In the genomic region with DNA sequence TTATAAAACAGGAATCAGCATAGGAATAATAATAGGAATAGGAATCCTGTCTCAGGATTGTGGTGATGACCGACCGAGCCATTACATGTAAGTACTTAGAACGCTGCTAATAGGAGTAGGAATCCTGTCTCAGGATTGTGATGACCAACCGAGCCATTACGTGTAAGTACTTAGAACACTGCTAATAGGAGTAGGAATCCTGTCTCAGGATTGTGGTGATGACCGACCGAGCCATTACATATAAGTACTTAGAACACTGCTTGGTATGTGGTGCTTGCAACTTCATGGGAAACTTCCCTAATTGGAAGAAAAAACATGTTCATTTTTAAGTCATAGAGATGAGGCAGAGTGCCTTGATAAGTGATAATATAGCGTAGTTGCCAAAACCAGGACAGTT, we compare ENCODE assay signal across 20 cellular contexts. TPM values are rescaled to one million over a fixed set of nuclear protein-coding genes. Genes with fewer than 3 reads are reported as not detected.
DNase-seq lines count a peak whose midpoint lies in the region; ATAC-seq and TF ChIP-seq lines count a peak whose summit lies in the region.
"Had no signal": no experiment of that assay in that cellular context is flagged by ENCODE, and none has a peak within 500 bp of the region (broad histone marks: within the 10 kb centered on the region; RNA-seq: fewer than 3 reads in every experiment).

No MANE protein-coding gene starts in this region.

- H2BK5ac ChIP-seq in mesenchymal stem cell (ENCODE audit: low read depth, low read length, poor library complexity, severe bottlenecking) = no peak overlapping the region

- ATAC-seq in HG03439 (IDR thresholded peaks at IDR 0.05; ENCODE audit: unreplicated experiment) = no peak
- ATAC-seq: stimulated activated naive CD8-positive, alpha-beta T cell treated with anti-CD3 and anti-CD28 coated beads, Interleukin-15, amount 100 ng/mL, for 72 hours had no signal

- H3K36me3 ChIP-seq in esophagus muscularis mucosa (peaks cover 0 to 16% (median 8%) of the 10 kb centered on the region in 4 donors), sigmoid colon (no peaks in the 10 kb centered on the region), mesenchymal stem cell (ENCODE audit: control insufficient read depth in 1 of 2, insufficient read depth in 2 of 2, low read depth in 1 of 2, low read length in 2 of 2) (peaks cover 29 to 59% of the 10 kb centered on the region in 2 experiments)
- H3K36me3 ChIP-seq: neutrophil, tibial artery had no signal

- DNase-seq in DMS79 treated with DMSO at 0.1 percent for 48 hours (lab: John Stamatoyannopoulos, UW) (peak; percentile 10), DMS79 (lab: John Stamatoyannopoulos, UW) (no peak), NCI-H69 (lab: John Stamatoyannopoulos, UW) (peak; percentile 55), esophagus muscularis mucosa (ENCODE audit: extremely low spot score) (no peak), sigmoid colon (no peak), NOMO-1 treated with dmso at 0.1 percent for 144 hours (lab: John Stamatoyannopoulos, UW; ENCODE audit: unreplicated experiment) (no peak), mesenchymal stem cell (no peak)
- DNase-seq: activated CD4-positive, alpha-beta T cell treated with anti-CD3 and anti-CD28 coated beads for 1 hour; activated naive CD8-positive, alpha-beta T cell treated with anti-CD3 and anti-CD28 coated beads, Interleukin-2, amount 10 ng/mL, durations not matched to agents 7 days and 5 days; glutamatergic neuron; NCI-H1417 treated with DMSO at 0.1 percent for 48 hours; NCI-H526; Right ventricle myocardium superior; spleen; stimulated activated CD4-positive, alpha-beta T cell treated with anti-CD3 and anti-CD28 coated beads, Interleukin-4, amount 100 ng/mL, for 24 hours; stimulated activated naive CD8-positive, alpha-beta T cell treated with anti-CD3 and anti-CD28 coated beads, Interleukin-15, amount 100 ng/mL, for 72 hours; tibial artery had no signal

- no peaks in the 10 kb centered on the region for H3K9me3 ChIP-seq in esophagus muscularis mucosa
- H3K9me3 ChIP-seq in sigmoid colon = no peaks in the 10 kb centered on the region
- H3K9me3 ChIP-seq in mesenchymal stem cell (ENCODE audit: control insufficient read depth, low read length) = no peaks in the 10 kb centered on the region
- H3K9me3 ChIP-seq: neutrophil, spleen, tibial artery had no signal

- no peak overlapping the region for H2BK12ac ChIP-seq in mesenchymal stem cell (ENCODE audit: low read length in 2 of 2)

- no peak overlapping the region for H4K8ac ChIP-seq in mesenchymal stem cell (ENCODE audit: low read length)

- H3K4ac ChIP-seq in mesenchymal stem cell (ENCODE audit: low read depth in 1 of 2, low read length in 2 of 2) = no peak overlapping the region

- intact Hi-C loops in esophagus muscularis mucosa (cut with DNase I) (no loop called here), sigmoid colon (cut with DNase I) (no loop called here)

- H3K27ac ChIP-seq in esophagus muscularis mucosa (replicated peaks in 1 of 4) = peak overlapping the region; percentile 61 to 92 (median 72)
- H3K27ac ChIP-seq in sigmoid colon = peak overlapping the region; percentile 56 to 80 (median 68)
- H3K27ac ChIP-seq in mesenchymal stem cell (ENCODE audit: low read length, poor library complexity, severe bottlenecking) = no peak overlapping the region
- H3K27ac ChIP-seq: 22Rv1, neutrophil, tibial artery had no signal

- H3K27me3 ChIP-seq in esophagus muscularis mucosa = no peaks in the 10 kb centered on the region
- H3K27me3 ChIP-seq in sigmoid colon = no peaks in the 10 kb centered on the region
- H3K27me3 ChIP-seq in mesenchymal stem cell (ENCODE audit: control insufficient read depth in 1 of 2, insufficient read depth in 1 of 2, low read length in 2 of 2) = no peaks in the 10 kb centered on the region
- H3K27me3 ChIP-seq: neutrophil, spleen, tibial artery had no signal

- no peak overlapping the region for H3K9ac ChIP-seq in mesenchymal stem cell (ENCODE audit: low read length)

- H3K79me1 ChIP-seq in mesenchymal stem cell (replicated peaks; ENCODE audit: low read length, poor library complexity, severe bottlenecking) = peaks cover 34% of the 10 kb centered on the region

- peaks cover 54 to 71% (median 62%) of the 10 kb centered on the region in 4 donors for H3K4me1 ChIP-seq in esophagus muscularis mucosa
- H3K4me1 ChIP-seq in sigmoid colon = peaks cover 0 to 59% (median 39%) of the 10 kb centered on the region in 4 donors
- H3K4me1 ChIP-seq in mesenchymal stem cell (ENCODE audit: control insufficient read depth, insufficient read depth, low read depth, low read length) = peaks cover 18% of the 10 kb centered on the region

- H3K4me3 ChIP-seq in esophagus muscularis mucosa (no peak overlapping the region), sigmoid colon (no peak overlapping the region), mesenchymal stem cell (ENCODE audit: insufficient read depth in 1 of 2, low read depth in 1 of 2, low read length in 2 of 2) (no peak overlapping the region)
- H3K4me3 ChIP-seq: spleen, tibial artery had no signal

- H2BK15ac ChIP-seq in mesenchymal stem cell (ENCODE audit: low read depth, poor library complexity, severe bottlenecking) = no peak overlapping the region

- H3K4me2 ChIP-seq in mesenchymal stem cell (ENCODE audit: low read length, poor library complexity, severe bottlenecking) = no peak overlapping the region

- no peak overlapping the region for H4K91ac ChIP-seq in mesenchymal stem cell (ENCODE audit: low read length)

- H2AK5ac ChIP-seq in mesenchymal stem cell (ENCODE audit: low read length, severe bottlenecking) = no peak overlapping the region

- H3K14ac ChIP-seq in mesenchymal stem cell (ENCODE audit: low read length in 2 of 2) = no peak overlapping the region

- TF ChIP-seq CTCF in esophagus muscularis mucosa (IDR thresholded peaks at IDR 0.05) (no peak), sigmoid colon (IDR thresholded peaks at IDR 0.05) (no peak)

- no peak overlapping the region for H2AFZ ChIP-seq in mesenchymal stem cell (ENCODE audit: low read depth, low read length)

- H3K18ac ChIP-seq in mesenchymal stem cell (ENCODE audit: low read depth in 1 of 2, low read length in 2 of 2) = no peak overlapping the region

- no peak overlapping the region for H2BK120ac ChIP-seq in mesenchymal stem cell (ENCODE audit: low read depth, low read length)

- TF ChIP-seq POLR2A in esophagus muscularis mucosa (IDR thresholded peaks at IDR 0.05; ENCODE audit: low read depth) = no peak
- TF ChIP-seq POLR2A in sigmoid colon (IDR thresholded peaks at IDR 0.05) = no peak

- no peak for TF ChIP-seq EP300 in esophagus muscularis mucosa (IDR thresholded peaks at IDR 0.05)
- TF ChIP-seq EP300 in sigmoid colon (IDR thresholded peaks at IDR 0.05) = no peak

- no peak overlapping the region for H3K23ac ChIP-seq in mesenchymal stem cell (ENCODE audit: low read length in 2 of 2)

- WGBS in esophagus muscularis mucosa = 70% methylated on average over 8 of the region's 8 CpGs
- WGBS in sigmoid colon, 2 donors = 93 to 96% methylated on average over 8 of the region's 8 CpGs
- 99% methylated on average over 8 of the region's 8 CpGs for whole genome bisulfite sequencing in mesenchymal stem cell

RNA-seq across cellular contexts. Expression of a gene that starts 30.0 kb away (rescaled TPM):
- total RNA-seq in esophagus muscularis mucosa = 10 to 100 TPM; 13.7 to 26.9 (median 25.7) TPM
- 10 to 100 TPM; 15.7 to 23.8 (median 18.4) TPM for total RNA-seq in sigmoid colon
- polyA plus RNA-seq in sigmoid colon = 10 to 100 TPM in 1 of 3 donors, 1 to 10 TPM in 2; 2.3 to 12.0 (median 9.0) TPM
- polyA plus RNA-seq in mesenchymal stem cell (2013, experiment 1 of 2) = 62.4 TPM
- polyA plus RNA-seq in mesenchymal stem cell (2013, experiment 2 of 2) = 63.9 TPM

Comparison
In these comparisons a context has a peak if more than half of its experiments do, and no peak if none do; other contexts are left out.
1. DNase-seq: peak in DMS79 treated with DMSO at 0.1 percent for 48 hours (single experiment) and NCI-H69 (single experiment); none in DMS79 (single experiment), esophagus muscularis mucosa (single experiment), sigmoid colon (single experiment), NOMO-1 treated with dmso at 0.1 percent for 144 hours (single experiment) and mesenchymal stem cell (single experiment).